Comparison of ENCODE assay signal across 8 cellular contexts in genomic region chr2:91659189-91659920, GRCh38.
DNase-seq lines count a peak whose midpoint lies in the region; ATAC-seq, FAIRE-seq and TF ChIP-seq lines count a peak whose summit lies in the region.
"Not testable (repeated sequence)": the region's sequence is repeated elsewhere in the genome, so short reads cannot be mapped to it uniquely, and the experiment has no call there.

No MANE protein-coding gene starts in this region.

- not testable (repeated sequence) for H3K9me3 ChIP-seq in AG04450 (ENCODE audit: control insufficient read depth, insufficient read depth, low read length); RWPE2 (ENCODE audit: severe bottlenecking); kidney (ENCODE audit: control insufficient read depth in 1 of 2, low read length in 2 of 2); osteoblast (ENCODE audit: low read depth, low read length); stomach

- H3K9me3 Mint-ChIP-seq in brain = not testable (repeated sequence)

- H3K4me1 ChIP-seq in RWPE2 (ENCODE audit: insufficient read depth, poor library complexity, severe bottlenecking); kidney (ENCODE audit: control insufficient read depth in 1 of 2, insufficient read depth in 1 of 2, low read depth in 1 of 2, low read length in 2 of 2); osteoblast (ENCODE audit: insufficient read depth, low read length); stomach: not testable (repeated sequence)

- H4K20me1 ChIP-seq in osteoblast (ENCODE audit: insufficient read depth, low read length) = not testable (repeated sequence)

- CTCF ChIA-PET in AG04450 (lab: Charles Lee) = not testable (repeated sequence)

- H3K4me3 ChIP-seq in AG04450 (ENCODE audit: low read depth, low read length) (peak overlapping the region; percentile 55), RWPE2 (ENCODE audit: severe bottlenecking) (peak overlapping the region; percentile 23), epithelial cell of proximal tubule (ENCODE audit: low read depth, low read length) (peak overlapping the region; percentile 50), osteoblast (ENCODE audit: insufficient read depth, low read length) (peak overlapping the region; percentile 57), stomach (peak overlapping the region in 3 of 4 donors; percentile 28 to 47 (median 43))
- H3K4me3 ChIP-seq in kidney (ENCODE audit: low read length in 2 of 2) = not testable (repeated sequence)

- not testable (repeated sequence) for FAIRE-seq in kidney (lab: Jason Lieb, UNC)

- not testable (repeated sequence) for H3K4me2 ChIP-seq in osteoblast (ENCODE audit: insufficient read depth, low read length)

- not testable (repeated sequence) for TF ChIP-seq CTCF in AG04450 (IDR thresholded peaks at IDR 0.05; ENCODE audit: low read depth, low read length); RWPE2 (IDR thresholded peaks at IDR 0.05; ENCODE audit: poor library complexity, severe bottlenecking); brain (conservative IDR thresholded peaks at IDR 0.05); epithelial cell of proximal tubule (conservative IDR thresholded peaks at IDR 0.05; ENCODE audit: low read depth, low read length); kidney (IDR thresholded peaks at IDR 0.05; ENCODE audit: borderline replicate concordance, extremely low read depth, insufficient read depth); osteoblast (IDR thresholded peaks at IDR 0.05; ENCODE audit: extremely low read depth, low read depth, low read length); stomach (IDR thresholded peaks at IDR 0.05)

- intact Hi-C loops in kidney (cut with DNase I); stomach (cut with DNase I; ENCODE audit: low total_unique reads): not testable (repeated sequence)

- not testable (repeated sequence) for H3K36me3 ChIP-seq in RWPE2 (ENCODE audit: low read depth); kidney (ENCODE audit: control insufficient read depth in 1 of 2, insufficient read depth in 2 of 2, low read length in 2 of 2); osteoblast (ENCODE audit: insufficient read depth, low read length); stomach

- H3K27me3 ChIP-seq in AG04450 (ENCODE audit: control insufficient read depth, insufficient read depth, low read length); RWPE2 (ENCODE audit: insufficient read depth, poor library complexity, severe bottlenecking); osteoblast (ENCODE audit: insufficient read depth, low read length); stomach: not testable (repeated sequence)

- not testable (repeated sequence) for TF ChIP-seq EP300 in stomach (IDR thresholded peaks at IDR 0.05)

- WGBS in stomach, 5 donors = 0 to 47% (median 21%) methylated on average over 2 to 14 of the region's 21 CpGs

- H3K27ac ChIP-seq in AG04450 (ENCODE audit: low read depth, low read length); RWPE2 (ENCODE audit: poor library complexity, severe bottlenecking); kidney (ENCODE audit: low read depth in 2 of 2, low read length in 2 of 2); osteoblast (ENCODE audit: low read depth, low read length): not testable (repeated sequence)
- peak overlapping the region in 2 of 5 donors; percentile 58 to 59 for H3K27ac ChIP-seq in stomach

- DNase-seq in AG04450 (ENCODE audit: low read depth, low spot score); RWPE2 (ENCODE audit: low spot score); epithelial cell of proximal tubule (ENCODE audit: low read depth); osteoblast (ENCODE audit: insufficient read length, low spot score, missing footprints); stomach: not testable (repeated sequence)
- peak; percentile 42 for DNase-seq in kidney

- H3K4me1 Mint-ChIP-seq in brain = not testable (repeated sequence)

- not testable (repeated sequence) for TF ChIP-seq POLR2A in stomach (IDR thresholded peaks at IDR 0.05)

- H2AFZ ChIP-seq in osteoblast (ENCODE audit: low read length) = not testable (repeated sequence)

- peak overlapping the region; percentile 60 to 89 (median 68) for H3K4me3 Mint-ChIP-seq in brain

- not testable (repeated sequence) for H3K27me3 Mint-ChIP-seq in brain

- H3K27ac Mint-ChIP-seq in brain = peak overlapping the region in 1 of 5 experiments; percentile 95

- H3K36me3 Mint-ChIP-seq in brain = not testable (repeated sequence)

- H3K79me2 ChIP-seq in osteoblast (ENCODE audit: insufficient read depth, low read length) = not testable (repeated sequence)

- peak; percentile 14 for ATAC-seq in HG02678 (IDR thresholded peaks at IDR 0.05; ENCODE audit: unreplicated experiment)
- not testable (repeated sequence) for ATAC-seq in RWPE2 (ENCODE audit: low read depth)

- not testable (repeated sequence) for H3K9ac ChIP-seq in kidney (ENCODE audit: low read length in 2 of 2)

- POLR2A ChIA-PET in AG04450 (lab: Yijun Ruan, JAX) = not testable (repeated sequence)
